Comparison of ENCODE assay signal across 19 cellular contexts in the genomic region with DNA sequence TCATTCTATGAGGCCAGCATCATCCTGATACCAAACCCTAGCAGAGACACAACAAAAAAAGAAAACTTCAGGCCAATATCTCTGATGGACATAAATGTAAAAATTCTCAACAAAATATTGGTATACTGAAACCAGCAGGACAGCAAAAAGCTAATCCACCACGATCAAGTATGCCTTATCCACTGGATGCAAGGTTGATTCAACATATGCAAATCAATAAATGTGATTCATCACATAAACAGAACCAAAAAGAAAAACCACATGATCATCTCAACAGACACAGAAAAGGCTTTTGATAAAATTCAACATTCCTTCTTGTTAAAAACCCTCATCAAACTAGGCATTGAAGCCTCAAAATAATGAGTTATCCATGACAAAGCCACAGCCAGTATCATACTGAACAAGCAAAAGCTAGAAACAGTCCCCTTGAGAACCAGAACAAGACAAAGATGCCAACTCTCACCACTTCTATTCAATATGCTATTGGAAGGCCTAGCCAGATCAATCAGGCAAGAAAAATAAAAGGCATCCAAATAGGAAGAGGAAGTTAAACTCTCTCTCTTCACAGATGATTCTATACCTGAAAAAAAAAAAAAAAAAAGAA. TPM values are rescaled to one million over a fixed set of nuclear protein-coding genes. Genes with fewer than 3 reads are reported as not detected.
DNase-seq lines count a peak whose midpoint lies in the region; ATAC-seq, FAIRE-seq and TF ChIP-seq lines count a peak whose summit lies in the region.
"Had no signal": no experiment of that assay in that cellular context is flagged by ENCODE, and none has a peak within 500 bp of the region (broad histone marks: within the 10 kb centered on the region; RNA-seq: fewer than 3 reads in every experiment).

No MANE protein-coding gene starts in this region.

- TF ChIP-seq CTCF in D721Med (IDR thresholded peaks at IDR 0.05; ENCODE audit: insufficient read depth, missing control alignments) (no peak), KMS-11 (conservative IDR thresholded peaks at IDR 0.05; ENCODE audit: low read depth, low read length) (no peak)

- peaks cover 44% of the 10 kb centered on the region for H3K79me2 ChIP-seq in KMS-11 (ENCODE audit: insufficient read depth, low read depth)

- no peaks in the 10 kb centered on the region for H3K27me3 ChIP-seq in KMS-11 (ENCODE audit: insufficient read depth, low read depth)

- H3K9ac ChIP-seq in KMS-11, result peak overlapping the region; percentile 17; the same call in 1 of the 2 replicates

- DNase-seq in D721Med (ENCODE audit: insufficient read length, low spot score), result no peak
- no peak for DNase-seq in GM12891 (ENCODE audit: insufficient read length, low spot score)
- no peak for DNase-seq in activated T-helper 2 cell treated with anti-CD3 and anti-CD28 coated beads, Interferon-gamma antibody, Interleukin-2, Interleukin-4, amounts not matched to agents 10 μg/mL and 5 μg/mL and 100 μg/mL, durations not matched to agents 14 hours and 24 hours and 36 hours (ENCODE audit: low spot score)
- no peak for DNase-seq in erythroblast (lab: John Stamatoyannopoulos, UW)
- DNase-seq in stimulated activated naive CD4-positive, alpha-beta T cell (lab: John Stamatoyannopoulos, UW), result no peak
- DNase-seq in head of caudate nucleus, result no peak
- DNase-seq: Calu3; CD4-positive, alpha-beta T cell; DMS79 treated with DMSO at 0.1 percent for 48 hours; GF-D8; NCI-H1930; NCI-H2171; NCI-H446 treated with DMSO at 0.1 percent for 48 hours; NCI-H774; SW 1271 had no signal

- intact Hi-C loops in activated T-helper 2 cell treated with anti-CD3 and anti-CD28 coated beads, Interferon-gamma antibody, Interleukin-2, Interleukin-4, amounts not matched to agents 10 μg/mL and 5 μg/mL and 100 μg/mL, durations not matched to agents 14 hours and 24 hours and 36 hours (cut with micrococcal nuclease), result no loop called here
- intact Hi-C loops in head of caudate nucleus (cut with DNase I), result no loop called here

- no peaks in the 10 kb centered on the region for H3K27me3 Mint-ChIP-seq in activated T-helper 2 cell treated with anti-CD3 and anti-CD28 coated beads, Interferon-gamma antibody, Interleukin-2, Interleukin-4, amounts not matched to agents 10 μg/mL and 5 μg/mL and 100 μg/mL, durations not matched to agents 14 hours and 24 hours and 36 hours (ENCODE audit: low read depth)
- H3K27me3 Mint-ChIP-seq: CD4-positive, alpha-beta T cell had no signal

- H3K36me3 Mint-ChIP-seq in activated T-helper 2 cell treated with anti-CD3 and anti-CD28 coated beads, Interferon-gamma antibody, Interleukin-2, Interleukin-4, amounts not matched to agents 10 μg/mL and 5 μg/mL and 100 μg/mL, durations not matched to agents 14 hours and 24 hours and 36 hours (ENCODE audit: low read depth), result peaks cover 73% of the 10 kb centered on the region

- peaks cover 4% of the 10 kb centered on the region; the same call in 1 of the 2 replicates for H3K36me3 ChIP-seq in KMS-11 (ENCODE audit: insufficient read depth)

- H4K20me1 ChIP-seq in KMS-11 (ENCODE audit: insufficient read depth), result no peaks in the 10 kb centered on the region

- FAIRE-seq in D721Med (lab: Jason Lieb, UNC) (peak; percentile 99), GM12891 (lab: Jason Lieb, UNC) (peak; percentile 28)
- FAIRE-seq: RCC 7860 had no signal

- H3K4me2 ChIP-seq in KMS-11, result peak overlapping the region; percentile 85

- no peak overlapping the region for H3K4me3 ChIP-seq in KMS-11 (IDR thresholded peaks at IDR 0.05; ENCODE audit: insufficient read depth, low read depth, low read length)
- H3K4me3 ChIP-seq: HAP-1 had no signal

- TF ChIP-seq POLR2A in GM12891 (IDR thresholded peaks at IDR 0.05; ENCODE audit: low read depth, low read length) (no peak), erythroblast (IDR thresholded peaks at IDR 0.05; ENCODE audit: low read length) (no peak)

- no peak overlapping the region for H2AFZ ChIP-seq in KMS-11 (ENCODE audit: low read depth)

- H3K4me3 Mint-ChIP-seq in activated T-helper 2 cell treated with anti-CD3 and anti-CD28 coated beads, Interferon-gamma antibody, Interleukin-2, Interleukin-4, amounts not matched to agents 10 μg/mL and 5 μg/mL and 100 μg/mL, durations not matched to agents 14 hours and 24 hours and 36 hours (ENCODE audit: low read depth), result no peak overlapping the region
- H3K4me3 Mint-ChIP-seq: CD4-positive, alpha-beta T cell had no signal

- peaks cover 20% of the 10 kb centered on the region for H3K9me3 Mint-ChIP-seq in activated T-helper 2 cell treated with anti-CD3 and anti-CD28 coated beads, Interferon-gamma antibody, Interleukin-2, Interleukin-4, amounts not matched to agents 10 μg/mL and 5 μg/mL and 100 μg/mL, durations not matched to agents 14 hours and 24 hours and 36 hours
- H3K9me3 Mint-ChIP-seq: CD4-positive, alpha-beta T cell had no signal

- H3K27ac ChIP-seq in KMS-11, result peak overlapping the region; percentile 76

- peak overlapping the region; percentile 12 for H3K27ac Mint-ChIP-seq in activated T-helper 2 cell treated with anti-CD3 and anti-CD28 coated beads, Interferon-gamma antibody, Interleukin-2, Interleukin-4, amounts not matched to agents 10 μg/mL and 5 μg/mL and 100 μg/mL, durations not matched to agents 14 hours and 24 hours and 36 hours
- H3K27ac Mint-ChIP-seq: CD4-positive, alpha-beta T cell had no signal

- no peak for ATAC-seq in HG03342 (IDR thresholded peaks at IDR 0.05; ENCODE audit: unreplicated experiment)

- peaks cover 24% of the 10 kb centered on the region for H3K4me1 Mint-ChIP-seq in activated T-helper 2 cell treated with anti-CD3 and anti-CD28 coated beads, Interferon-gamma antibody, Interleukin-2, Interleukin-4, amounts not matched to agents 10 μg/mL and 5 μg/mL and 100 μg/mL, durations not matched to agents 14 hours and 24 hours and 36 hours (ENCODE audit: low read depth)

- peaks cover 65% of the 10 kb centered on the region for H3K4me1 ChIP-seq in KMS-11 (ENCODE audit: low read depth, poor library complexity, severe bottlenecking)
- H3K4me1 ChIP-seq: HAP-1 had no signal

TF ChIP-seq in GM12891, 5 proteins besides CTCF, POLR2A, EP300 and RAD21:
- no peak for TF ChIP-seq POLR2AphosphoS5 (IDR thresholded peaks at IDR 0.05; ENCODE audit: low read depth, low read length)
- TF ChIP-seq POU2F2 (IDR thresholded peaks at IDR 0.05; ENCODE audit: low read depth, low read length), result no peak
- no peak for TF ChIP-seq TAF1 (IDR thresholded peaks at IDR 0.05; ENCODE audit: low read depth, low read length)
- TF ChIP-seq PAX5 (IDR thresholded peaks at IDR 0.05; ENCODE audit: insufficient read depth, low read length, severe bottlenecking), result no peak
- no peak for TF ChIP-seq SPI1 (IDR thresholded peaks at IDR 0.05; ENCODE audit: low read depth, low read length)

RNA-seq across cellular contexts. Expression of a gene that starts 45.3 kb away (rescaled TPM):
- polyA plus RNA-seq in GM12891 (2012; ENCODE audit: low read depth, missing spikeins), result 11.2 TPM
- 21.0 and 25.2 TPM in 2 replicates for total RNA-seq in activated T-helper 2 cell treated with anti-CD3 and anti-CD28 coated beads, Interferon-gamma antibody, Interleukin-2, Interleukin-4, amounts not matched to agents 10 μg/mL and 5 μg/mL and 100 μg/mL, durations not matched to agents 14 hours and 24 hours and 36 hours
